ENCODE assay signal across 20 cellular contexts in genomic region chr1:231232870-231233734, GRCh38. TPM values are rescaled to one million over a fixed set of nuclear protein-coding genes. Genes with fewer than 3 reads are reported as not detected.
A peak's percentile ranks its signal among the peaks of the same experiment; 100 is the strongest.
DNase-seq lines count a peak whose midpoint lies in the region; ATAC-seq, FAIRE-seq and TF ChIP-seq lines count a peak whose summit lies in the region.
"Had no signal": no experiment of that assay in that cellular context is flagged by ENCODE, and none has a peak within 500 bp of the region (broad histone marks: within the 10 kb centered on the region; RNA-seq: fewer than 3 reads in every experiment).

No MANE protein-coding gene starts in this region.

- peak overlapping the region; percentile 2 to 7 (median 4) for H3K27ac Mint-ChIP-seq in IgD-negative memory B cell
- peak overlapping the region in 2 of 9 donors; percentile 7 to 37 for H3K27ac Mint-ChIP-seq in naive thymus-derived CD4-positive, alpha-beta T cell
- H3K27ac Mint-ChIP-seq: T-helper 2 cell treated with Interferon-gamma antibody and Interleukin-4, amounts not matched to agents 5 μg/mL and 100 μg/mL, for 36 hours had no signal

- no peak overlapping the region for H3K27ac ChIP-seq in naive thymus-derived CD4-positive, alpha-beta T cell (ENCODE audit: low read depth, low read length)
- H3K27ac ChIP-seq: heart left ventricle, RWPE1 had no signal

- peak; percentile 64 for ATAC-seq in GM21737 (IDR thresholded peaks at IDR 0.05; ENCODE audit: unreplicated experiment)
- peak; percentile 53 for ATAC-seq in mucosa of descending colon
- ATAC-seq in naive thymus-derived CD4-positive, alpha-beta T cell: no peak
- no peak for ATAC-seq in HG02759 (IDR thresholded peaks at IDR 0.05; ENCODE audit: unreplicated experiment)
- ATAC-seq: heart left ventricle, left ventricle myocardium superior had no signal

- H3K9me3 ChIP-seq in mucosa of descending colon: no peaks in the 10 kb centered on the region
- H3K9me3 ChIP-seq in naive thymus-derived CD4-positive, alpha-beta T cell (ENCODE audit: control insufficient read depth in 2 of 3, low read length in 3 of 3): no peaks in the 10 kb centered on the region
- H3K9me3 ChIP-seq: heart left ventricle had no signal

- DNase-seq in GM18507 (ENCODE audit: extremely low spot score, insufficient read length, low read depth) (no peak), mucosa of descending colon (peak in 1 of 3 donors; percentile 51), GM13976 (ENCODE audit: low spot score) (no peak), NCI-H1930 (lab: John Stamatoyannopoulos, UW) (no peak)
- no peak for DNase-seq in naive thymus-derived CD4-positive, alpha-beta T cell
- DNase-seq: activated naive CD4-positive, alpha-beta T cell treated with anti-CD3 and anti-CD28 coated beads, Interleukin-2, amount 50 U/mL, for 16 hours; AML-193; heart left ventricle; left ventricle myocardium superior; NCI-H1092; NCI-H510A; occipital lobe; stimulated activated CD4-positive, alpha-beta T cell treated with anti-CD3 and anti-CD28 coated beads, Interleukin-15, amount 100 ng/mL, for 24 hours; stimulated activated CD8-positive, alpha-beta memory T cell treated with anti-CD3 and anti-CD28 coated beads, Interleukin-4, amount 100 ng/mL, for 48 hours had no signal

- CTCF ChIA-PET in naive thymus-derived CD4-positive, alpha-beta T cell (lab: Charles Lee): no interaction called here

- H3K36me3 ChIP-seq in mucosa of descending colon (ENCODE audit: low read depth): peaks cover 5% of the 10 kb centered on the region
- peaks cover 0 to 51% (median 3%) of the 10 kb centered on the region in 3 experiments for H3K36me3 ChIP-seq in naive thymus-derived CD4-positive, alpha-beta T cell (ENCODE audit: control insufficient read depth in 2 of 3, insufficient read depth in 3 of 3, low read length in 3 of 3)

- no peaks in the 10 kb centered on the region for H3K27me3 Mint-ChIP-seq in IgD-negative memory B cell
- H3K27me3 Mint-ChIP-seq in naive thymus-derived CD4-positive, alpha-beta T cell: no peaks in the 10 kb centered on the region

- peak overlapping the region in 3 of 4 donors; percentile 6 to 65 (median 14) for H3K4me3 Mint-ChIP-seq in IgD-negative memory B cell
- H3K4me3 Mint-ChIP-seq in naive thymus-derived CD4-positive, alpha-beta T cell: no peak overlapping the region
- H3K4me3 Mint-ChIP-seq: T-helper 2 cell treated with Interferon-gamma antibody and Interleukin-4, amounts not matched to agents 5 μg/mL and 100 μg/mL, for 36 hours had no signal

- intact Hi-C loops in mucosa of descending colon (cut with DNase I, micrococcal nuclease): no loop called here
- intact Hi-C loops in naive thymus-derived CD4-positive, alpha-beta T cell (cut with micrococcal nuclease): no loop called here

- TF ChIP-seq CTCF in mucosa of descending colon (IDR thresholded peaks at IDR 0.05) (no peak), GM13976 (IDR thresholded peaks at IDR 0.05; ENCODE audit: borderline replicate concordance, control extremely low read depth, extremely low read depth, insufficient read depth, missing control alignments) (no peak)

- in situ Hi-C loops in GM13976 (cut with MboI; ENCODE audit: low sequenced_read_pairs, unreplicated experiment): no loop called here

- H3K27me3 ChIP-seq in naive thymus-derived CD4-positive, alpha-beta T cell (ENCODE audit: control insufficient read depth in 2 of 2, insufficient read depth in 2 of 2, low read length in 2 of 2): no peaks in the 10 kb centered on the region
- H3K27me3 ChIP-seq: heart left ventricle had no signal

- peaks cover 26 to 34% (median 30%) of the 10 kb centered on the region in 3 donors for H3K4me1 Mint-ChIP-seq in IgD-negative memory B cell
- peaks cover 36 to 68% (median 64%) of the 10 kb centered on the region in 7 donors for H3K4me1 Mint-ChIP-seq in naive thymus-derived CD4-positive, alpha-beta T cell

- peaks cover 50% of the 10 kb centered on the region for H3K4me1 ChIP-seq in mucosa of descending colon (ENCODE audit: low read depth)
- H3K4me1 ChIP-seq in naive thymus-derived CD4-positive, alpha-beta T cell (ENCODE audit: control insufficient read depth in 2 of 2, insufficient read depth in 2 of 2, low read length in 2 of 2): peaks cover 0 to 20% of the 10 kb centered on the region in 2 donors

- no peaks in the 10 kb centered on the region for H3K9me3 Mint-ChIP-seq in IgD-negative memory B cell
- no peaks in the 10 kb centered on the region for H3K9me3 Mint-ChIP-seq in naive thymus-derived CD4-positive, alpha-beta T cell
- H3K9me3 Mint-ChIP-seq: T-helper 2 cell treated with Interferon-gamma antibody and Interleukin-4, amounts not matched to agents 5 μg/mL and 100 μg/mL, for 36 hours had no signal

- H3K36me3 Mint-ChIP-seq in IgD-negative memory B cell: peaks cover 10% of the 10 kb centered on the region
- peaks cover 5 to 31% (median 26%) of the 10 kb centered on the region in 5 donors for H3K36me3 Mint-ChIP-seq in naive thymus-derived CD4-positive, alpha-beta T cell

- POLR2A ChIA-PET in naive thymus-derived CD4-positive, alpha-beta T cell (lab: Charles Lee): interaction anchor here (0.5 kb wide), 1 partner anchor 252 kb away, joined by 3 read pairs; no protein-coding TSS in a partner anchor

- FAIRE-seq in GM18507 (lab: Jason Lieb, UNC): peak; percentile 58
- FAIRE-seq: H54 had no signal

- H3K4me3 ChIP-seq in mucosa of descending colon: no peak overlapping the region
- H3K4me3 ChIP-seq in naive thymus-derived CD4-positive, alpha-beta T cell (ENCODE audit: low read length): no peak overlapping the region
- H3K4me3 ChIP-seq: heart left ventricle had no signal

RNA-seq across cellular contexts. Expression of gene GNPAT, which starts 7.9 kb away (rescaled TPM):
- 40.1 TPM for polyA plus RNA-seq in IgD-negative memory B cell
- total RNA-seq in mucosa of descending colon: 10 to 100 TPM; 31.7 to 45.8 (median 32.7) TPM
- total RNA-seq in naive thymus-derived CD4-positive, alpha-beta T cell: 10 to 100 TPM; 17.3 to 41.0 (median 35.5) TPM
- polyA plus RNA-seq in naive thymus-derived CD4-positive, alpha-beta T cell: 10 to 100 TPM; 30.1 to 34.4 TPM

Comparison
In these comparisons a context has a peak if more than half of its experiments do, and no peak if none do; other contexts are left out.
1. ATAC-seq: peak in GM21737 (single experiment) and mucosa of descending colon (single experiment); none in naive thymus-derived CD4-positive, alpha-beta T cell (single experiment) and HG02759 (single experiment).
2. H3K4me3 Mint-ChIP-seq: peak in IgD-negative memory B cell (3 of 4); none in naive thymus-derived CD4-positive, alpha-beta T cell (0 of 10).